Comparison of ENCODE assay signal across 26 cellular contexts in the genomic region with DNA sequence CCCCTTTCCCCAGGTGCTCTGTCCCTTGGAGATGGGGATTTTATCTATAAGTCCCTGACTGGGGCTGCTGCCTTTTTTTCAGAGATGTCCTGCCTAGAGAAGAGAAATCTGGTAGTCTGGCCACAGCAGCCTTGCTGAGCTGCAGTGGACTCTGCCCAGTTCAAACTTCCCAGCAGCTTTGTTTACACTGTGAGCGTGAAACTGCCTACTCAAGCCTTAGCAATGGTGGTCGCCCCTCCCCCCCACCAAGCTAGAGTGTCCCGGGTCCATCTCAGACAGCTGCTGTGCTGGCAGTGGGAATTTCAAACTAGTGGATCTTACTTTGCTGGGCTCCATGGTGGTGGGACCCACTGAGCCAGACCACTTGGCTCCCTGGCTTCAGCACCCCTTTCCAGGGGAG. TPM values are rescaled to one million over a fixed set of nuclear protein-coding genes. Genes with fewer than 3 reads are reported as not detected.
"Had no signal": no experiment of that assay in that cellular context is flagged by ENCODE, and none has a peak within 500 bp of the region (broad histone marks: within the 10 kb centered on the region; RNA-seq: fewer than 3 reads in every experiment).

No MANE protein-coding gene starts in this region.

- H3K4me1 Mint-ChIP-seq: activated naive CD4-positive, alpha-beta T cell treated with anti-CD3 and anti-CD28 coated beads, Interleukin-2, amount 10 ng/mL, durations not matched to agents 7 days and 5 days; activated naive CD8-positive, alpha-beta T cell treated with anti-CD3 and anti-CD28 coated beads for 36 hours had no signal

- H3K4me2 ChIP-seq: SK-N-SH had no signal

- H3K9me3 ChIP-seq: SK-N-SH had no signal

- H3K27me3 ChIP-seq: cardiac muscle cell had no signal

- H3K27ac Mint-ChIP-seq: activated CD8-positive, alpha-beta T cell treated with anti-CD3 and anti-CD28 coated beads for 36 hours; activated naive CD4-positive, alpha-beta T cell treated with anti-CD3 and anti-CD28 coated beads, Interleukin-2, amount 10 ng/mL, durations not matched to agents 7 days and 5 days; activated naive CD8-positive, alpha-beta T cell treated with anti-CD3 and anti-CD28 coated beads for 36 hours; activated T-cell treated with anti-CD3 and anti-CD28 coated beads, Interleukin-2, amount 50 U/mL, for 72 hours; activated T-helper 2 cell treated with anti-CD3 and anti-CD28 coated beads, Interferon-gamma antibody, Interleukin-2, Interleukin-4, amounts not matched to agents 10 μg/mL and 5 μg/mL and 100 μg/mL, durations not matched to agents 14 hours and 24 hours and 36 hours had no signal

- H3K9me2 ChIP-seq: SK-N-SH had no signal

- H3K9me3 Mint-ChIP-seq: activated CD8-positive, alpha-beta T cell treated with anti-CD3 and anti-CD28 coated beads for 36 hours; activated naive CD4-positive, alpha-beta T cell treated with anti-CD3 and anti-CD28 coated beads, Interleukin-2, amount 10 ng/mL, durations not matched to agents 7 days and 5 days; activated naive CD8-positive, alpha-beta T cell treated with anti-CD3 and anti-CD28 coated beads for 36 hours; activated T-helper 2 cell treated with anti-CD3 and anti-CD28 coated beads, Interferon-gamma antibody, Interleukin-2, Interleukin-4, amounts not matched to agents 10 μg/mL and 5 μg/mL and 100 μg/mL, durations not matched to agents 14 hours and 24 hours and 36 hours had no signal

- H3K4me3 ChIP-seq: cardiac muscle cell, MG63 had no signal

- H3K27ac ChIP-seq: brain microvascular endothelial cell, cardiac muscle cell had no signal

- ATAC-seq: activated CD4-positive, CD25-positive, alpha-beta regulatory T cell treated with anti-CD3 and anti-CD28 coated beads, Interleukin-2, amount 50 U/mL, for 24 hours; activated CD8-positive, alpha-beta T cell treated with anti-CD3 and anti-CD28 coated beads for 36 hours; activated T-cell treated with anti-CD3 and anti-CD28 coated beads, Interleukin-2, amount 50 U/mL, for 72 hours; Panc1; Right ventricle myocardium inferior had no signal

- H3K36me3 ChIP-seq: brain microvascular endothelial cell, cardiac muscle cell, MG63 had no signal

- H3K36me3 Mint-ChIP-seq: activated naive CD4-positive, alpha-beta T cell treated with anti-CD3 and anti-CD28 coated beads, Interleukin-2, amount 10 ng/mL, durations not matched to agents 7 days and 5 days; activated naive CD8-positive, alpha-beta T cell treated with anti-CD3 and anti-CD28 coated beads for 36 hours had no signal

- H3K4me3 Mint-ChIP-seq: activated CD8-positive, alpha-beta T cell treated with anti-CD3 and anti-CD28 coated beads for 36 hours; activated naive CD4-positive, alpha-beta T cell treated with anti-CD3 and anti-CD28 coated beads, Interleukin-2, amount 10 ng/mL, durations not matched to agents 7 days and 5 days; activated naive CD8-positive, alpha-beta T cell treated with anti-CD3 and anti-CD28 coated beads for 36 hours; activated T-cell treated with anti-CD3 and anti-CD28 coated beads, Interleukin-2, amount 50 U/mL, for 72 hours had no signal

- DNase-seq: activated CD4-positive, alpha-beta T cell treated with anti-CD3 and anti-CD28 coated beads for 4 hours; activated CD8-positive, alpha-beta memory T cell treated with anti-CD3 and anti-CD28 coated beads, Interleukin-2, amount 50 U/mL, for 4 hours; activated CD8-positive, alpha-beta T cell treated with anti-CD3 and anti-CD28 coated beads for 36 hours; activated gamma-delta T cell treated with Interleukin-2 at 50 U/mL for 16 hours; activated naive CD4-positive, alpha-beta T cell treated with anti-CD3 and anti-CD28 coated beads, Interleukin-2, amount 10 ng/mL, durations not matched to agents 7 days and 5 days; activated naive CD8-positive, alpha-beta T cell treated with anti-CD3 and anti-CD28 coated beads for 36 hours; activated T-cell treated with anti-CD3 and anti-CD28 coated beads, Interleukin-2, amount 50 U/mL, for 72 hours; brain microvascular endothelial cell; MG63; NCI-H1105; NCI-H1436; NCI-H187; NCI-H2081; NCI-H510A treated with DMSO at 0.1 percent for 48 hours; NCI-H69; NK-92 treated with Interleukin-12 subunit alpha and Interleukin-12 subunit beta, amount 100 ng/mL, for 24 hours; OCI-M1; RPMI8226; SK-N-SH; T-helper 1 cell had no signal

- H3K9ac ChIP-seq: SK-N-SH had no signal

RNA-seq across cellular contexts. Expression of a gene that starts 38.9 kb away (rescaled TPM):
- total RNA-seq: activated T-cell treated with anti-CD3 and anti-CD28 coated beads, Interleukin-2, amount 50 U/mL, for 72 hours; activated T-helper 2 cell treated with anti-CD3 and anti-CD28 coated beads, Interferon-gamma antibody, Interleukin-2, Interleukin-4, amounts not matched to agents 10 μg/mL and 5 μg/mL and 100 μg/mL, durations not matched to agents 14 hours and 24 hours and 36 hours; Right ventricle myocardium inferior; T-helper 2 cell treated with Interferon-gamma antibody and Interleukin-4, amounts not matched to agents 100 ng/mL and 5 ng/mL, for 36 hours had no signal
